13 cellular contexts compared by ENCODE assay signal in the genomic region with DNA sequence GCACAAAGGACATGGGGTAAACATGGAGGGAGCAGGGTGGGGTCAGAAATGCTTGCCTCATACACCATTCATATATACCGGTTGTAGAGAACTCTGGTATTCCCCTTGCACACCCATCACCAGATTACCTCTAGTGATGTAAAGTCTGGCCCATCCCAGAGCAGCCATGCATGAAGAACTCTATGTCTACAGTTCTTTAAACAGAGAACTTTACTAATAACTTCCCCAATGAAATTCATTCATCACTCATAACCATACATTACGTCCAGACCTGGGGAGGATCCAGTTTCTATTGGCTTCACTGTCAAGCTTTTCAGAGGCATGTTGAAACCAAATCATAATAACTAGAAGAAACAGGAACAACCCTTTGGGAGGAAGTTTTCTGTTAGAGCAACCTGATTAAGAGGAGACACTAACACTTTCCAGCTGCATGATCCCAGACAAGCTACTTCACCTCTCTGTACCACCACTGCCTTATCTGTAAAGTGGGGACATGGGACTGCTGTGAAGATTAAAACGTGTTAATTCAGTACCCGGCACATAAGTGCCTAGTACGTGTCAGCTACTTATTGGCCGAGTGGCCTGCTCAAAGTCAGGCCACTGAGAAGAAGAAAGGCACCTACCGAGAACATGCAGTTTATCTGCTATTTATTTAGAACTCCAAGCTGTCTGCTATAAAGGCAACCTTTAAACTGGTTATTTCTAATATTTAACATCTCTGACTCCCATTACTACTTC. TPM values are rescaled to one million over a fixed set of nuclear protein-coding genes. Genes with fewer than 3 reads are reported as not detected.
DNase-seq lines count a peak whose midpoint lies in the region; ATAC-seq and TF ChIP-seq lines count a peak whose summit lies in the region.
"Had no signal": no experiment of that assay in that cellular context is flagged by ENCODE, and none has a peak within 500 bp of the region (broad histone marks: within the 10 kb centered on the region; RNA-seq: fewer than 3 reads in every experiment).

No MANE protein-coding gene starts in this region.

- ATAC-seq in GM18870 (IDR thresholded peaks at IDR 0.05; ENCODE audit: unreplicated experiment) (peak; percentile 91), GM21723 (IDR thresholded peaks at IDR 0.05; ENCODE audit: unreplicated experiment) (peak; percentile 88), HG03432 (IDR thresholded peaks at IDR 0.05; ENCODE audit: unreplicated experiment) (peak; percentile 96)

- no peaks in the 10 kb centered on the region for H3K27me3 ChIP-seq in esophagus (ENCODE audit: control insufficient read depth in 1 of 2, insufficient read depth in 2 of 2, low read length in 2 of 2)
- no peaks in the 10 kb centered on the region for H3K27me3 ChIP-seq in tibial nerve

- TF ChIP-seq EP300 in tibial nerve (IDR thresholded peaks at IDR 0.05): no peak

- TF ChIP-seq POLR2A in tibial nerve (IDR thresholded peaks at IDR 0.05): no peak

- H3K36me3 ChIP-seq in esophagus (ENCODE audit: control insufficient read depth in 2 of 2, insufficient read depth in 2 of 2, low read length in 1 of 2) (no peaks in the 10 kb centered on the region), tibial nerve (no peaks in the 10 kb centered on the region)

- H3K9me3 ChIP-seq in esophagus (ENCODE audit: control insufficient read depth in 2 of 2, insufficient read depth in 1 of 2, low read depth in 1 of 2, low read length in 1 of 2) (no peaks in the 10 kb centered on the region), tibial nerve (peaks cover 0 to 4% (median 0%) of the 10 kb centered on the region in 4 donors)

- no peak overlapping the region for H3K4me3 ChIP-seq in esophagus (ENCODE audit: low read depth in 1 of 2, low read length in 2 of 2)
- no peak overlapping the region for H3K4me3 ChIP-seq in tibial nerve

- peak overlapping the region; percentile 93 to 97 for H3K27ac ChIP-seq in esophagus (ENCODE audit: low read depth in 2 of 2, low read length in 1 of 2)
- no peak overlapping the region for H3K27ac ChIP-seq in tibial nerve

- no peak for DNase-seq in tibial nerve (ENCODE audit: low spot score in 2 of 2)
- DNase-seq in ecto neural progenitor cell (ENCODE audit: low spot score): no peak
- DNase-seq in activated CD8-positive, alpha-beta memory T cell treated with anti-CD3 and anti-CD28 coated beads, Interleukin-2, amount 50 U/mL, for 4 hours: no peak
- no peak for DNase-seq in NCI-H146 treated with DMSO at 0.1 percent for 48 hours (lab: John Stamatoyannopoulos, UW; ENCODE audit: unreplicated experiment)
- DNase-seq: amniotic stem cell; DMS79 treated with DMSO at 0.1 percent for 48 hours; foreskin melanocyte; NCI-H446 treated with DMSO at 0.1 percent for 48 hours; stimulated activated CD4-positive, alpha-beta T cell treated with anti-CD3 and anti-CD28 coated beads, Interleukin-4, amount 100 ng/mL, for 1 hour had no signal

- WGBS in esophagus, 2 donors: 54 to 55% methylated on average over 7 of the region's 7 CpGs
- 87 to 88% methylated on average over 7 of the region's 7 CpGs for WGBS in tibial nerve, 2 donors

- H3K4me1 ChIP-seq in esophagus (ENCODE audit: control insufficient read depth in 2 of 2, insufficient read depth in 2 of 2, low read length in 1 of 2) (peaks cover 0 to 8% of the 10 kb centered on the region in 2 donors), tibial nerve (no peaks in the 10 kb centered on the region)

- TF ChIP-seq CTCF in tibial nerve (IDR thresholded peaks at IDR 0.05): no peak

RNA-seq across cellular contexts. Expression of a gene that starts 59.7 kb away (rescaled TPM):
- 1 to 10 TPM; 2.5 to 3.5 TPM for polyA plus RNA-seq in esophagus
- total RNA-seq in tibial nerve: under 1 TPM in 3 of 4 donors, not detected in 1; 0.21 to 0.90 (median 0.59) TPM

Comparison
In these comparisons a context has a peak if more than half of its experiments do, and no peak if none do; other contexts are left out.
1. H3K27ac ChIP-seq: peak in esophagus (2 of 2); none in tibial nerve (0 of 4).
2. Peak in every context shown above with its lines, with median percentiles within 50 percentile points of each other: ATAC-seq.